In the genomic region with DNA sequence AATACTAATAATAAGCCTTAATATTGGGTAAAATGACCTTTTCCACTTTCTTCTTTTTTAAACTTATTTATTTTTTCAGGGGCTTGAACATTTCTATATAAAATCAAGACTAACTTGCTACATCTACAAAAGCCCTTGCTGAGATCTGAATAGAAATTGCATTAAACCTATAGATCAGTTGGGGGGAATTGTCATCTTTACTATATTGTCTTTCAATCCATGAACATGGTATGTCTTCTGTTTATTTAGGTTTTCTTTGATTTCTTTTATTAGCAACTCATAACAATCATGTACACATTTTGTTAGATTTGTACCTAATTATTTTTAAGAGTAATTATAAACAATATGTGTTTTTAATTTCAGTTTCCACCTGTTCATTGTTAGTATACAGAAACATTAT, we compare ENCODE assay signal across 4 cellular contexts.
"Had no signal": no experiment of that assay in that cellular context is flagged by ENCODE, and none has a peak within 500 bp of the region (broad histone marks: within the 10 kb centered on the region; RNA-seq: fewer than 3 reads in every experiment).

No MANE protein-coding gene starts in this region.

- ATAC-seq: HepG2, K562 had no signal

- H3K27ac ChIP-seq: HL-60, KMS-11 had no signal

- H3K4me3 ChIP-seq: K562 had no signal
